Comparison of ENCODE assay signal across 27 cellular contexts in the genomic region with DNA sequence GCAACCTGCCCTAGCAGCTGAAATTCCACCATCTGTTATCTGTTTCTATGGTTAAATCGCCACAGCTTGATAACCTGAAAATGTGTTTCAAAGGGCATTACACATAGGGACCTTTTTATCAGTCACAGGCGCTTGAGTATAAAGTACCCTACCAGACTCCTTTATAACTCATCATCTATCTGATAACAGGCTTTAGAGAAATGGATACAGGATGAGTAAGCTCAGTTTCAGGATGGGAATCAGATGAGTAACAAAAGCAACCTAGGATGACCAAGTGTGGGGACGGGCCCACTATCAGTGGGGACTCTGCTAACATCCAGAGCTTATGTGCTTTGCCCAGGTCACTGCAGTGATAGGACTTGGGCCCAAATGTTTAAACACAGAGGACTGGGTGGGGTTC. TPM values are rescaled to one million over a fixed set of nuclear protein-coding genes. Genes with fewer than 3 reads are reported as not detected.
DNase-seq lines count a peak whose midpoint lies in the region; ATAC-seq and TF ChIP-seq lines count a peak whose summit lies in the region.
"Had no signal": no experiment of that assay in that cellular context is flagged by ENCODE, and none has a peak within 500 bp of the region (broad histone marks: within the 10 kb centered on the region; RNA-seq: fewer than 3 reads in every experiment).

No MANE protein-coding gene starts in this region.

- H3K4me1 Mint-ChIP-seq in activated naive CD8-positive, alpha-beta T cell treated with anti-CD3 and anti-CD28 coated beads, Interleukin-2, amount 50 U/mL, for 24 hours: peaks cover 17% of the 10 kb centered on the region
- peaks cover 17% of the 10 kb centered on the region for H3K4me1 Mint-ChIP-seq in activated naive CD8-positive, alpha-beta T cell treated with anti-CD3 and anti-CD28 coated beads for 36 hours
- no peaks in the 10 kb centered on the region for H3K4me1 Mint-ChIP-seq in chondrocyte (ENCODE audit: low read depth)
- H3K4me1 Mint-ChIP-seq in stimulated activated naive CD8-positive, alpha-beta T cell treated with anti-CD3 and anti-CD28 coated beads, Interleukin-15, amount 100 ng/mL, for 72 hours: peaks cover 36% of the 10 kb centered on the region
- H3K4me1 Mint-ChIP-seq: endodermal cell, neural progenitor cell had no signal

- peaks cover 0 to 4% (median 0%) of the 10 kb centered on the region in 3 donors for H3K9me3 ChIP-seq in gastroesophageal sphincter
- H3K9me3 ChIP-seq: MG63, testis had no signal

- WGBS in gastroesophageal sphincter (ENCODE audit: low coverage in 1 of 2), 2 donors: 84% methylated on average over 3 of the region's 3 CpGs; no CpG with 5 or more reads in 1 of the 2 donors

- H3K4me3 ChIP-seq in gastroesophageal sphincter: no peak overlapping the region
- H3K4me3 ChIP-seq: MG63, neural progenitor cell, skin epidermis, testis had no signal

- no peak for TF ChIP-seq CTCF in chondrocyte (IDR thresholded peaks at IDR 0.05)
- no peak for TF ChIP-seq CTCF in gastroesophageal sphincter (IDR thresholded peaks at IDR 0.05)

- no peak overlapping the region for H3K27ac ChIP-seq in gastroesophageal sphincter
- H3K27ac ChIP-seq: C4-2B, neural progenitor cell, testis had no signal

- no peaks in the 10 kb centered on the region for H3K4me1 ChIP-seq in gastroesophageal sphincter
- H3K4me1 ChIP-seq: neural progenitor cell, testis had no signal

- peak; percentile 59 for ATAC-seq in activated naive CD8-positive, alpha-beta T cell treated with anti-CD3 and anti-CD28 coated beads, Interleukin-2, amount 50 U/mL, for 24 hours
- ATAC-seq in stimulated activated naive CD8-positive, alpha-beta T cell treated with anti-CD3 and anti-CD28 coated beads, Interleukin-15, amount 100 ng/mL, for 72 hours: peak; percentile 56
- ATAC-seq in HG03139 (IDR thresholded peaks at IDR 0.05; ENCODE audit: unreplicated experiment) (no peak), gastroesophageal sphincter (no peak)
- ATAC-seq: left lobe of liver had no signal

- peaks cover 46% of the 10 kb centered on the region for H3K36me3 Mint-ChIP-seq in activated naive CD8-positive, alpha-beta T cell treated with anti-CD3 and anti-CD28 coated beads, Interleukin-2, amount 50 U/mL, for 24 hours (ENCODE audit: low read depth)
- peaks cover 42% of the 10 kb centered on the region for H3K36me3 Mint-ChIP-seq in activated naive CD8-positive, alpha-beta T cell treated with anti-CD3 and anti-CD28 coated beads for 36 hours
- peaks cover 26% of the 10 kb centered on the region for H3K36me3 Mint-ChIP-seq in chondrocyte (ENCODE audit: low read depth)

- H3K9me3 Mint-ChIP-seq in activated naive CD8-positive, alpha-beta T cell treated with anti-CD3 and anti-CD28 coated beads, Interleukin-2, amount 50 U/mL, for 24 hours: no peaks in the 10 kb centered on the region
- H3K9me3 Mint-ChIP-seq in activated naive CD8-positive, alpha-beta T cell treated with anti-CD3 and anti-CD28 coated beads for 36 hours: no peaks in the 10 kb centered on the region
- peaks cover 9% of the 10 kb centered on the region for H3K9me3 Mint-ChIP-seq in chondrocyte (ENCODE audit: low read depth)
- H3K9me3 Mint-ChIP-seq in stimulated activated naive CD8-positive, alpha-beta T cell treated with anti-CD3 and anti-CD28 coated beads, Interleukin-15, amount 100 ng/mL, for 72 hours: no peaks in the 10 kb centered on the region
- H3K9me3 Mint-ChIP-seq: central memory CD8-positive, alpha-beta T cell; dendritic cell treated with granulocyte-macrophage colony-stimulating factor and Interleukin-4, amounts not matched to agents 40 ng/mL and 50 ng/mL, for 4 days; neural progenitor cell; T-helper 2 cell treated with Interferon-gamma antibody and Interleukin-4, amounts not matched to agents 5 μg/mL and 100 μg/mL, for 36 hours had no signal

- no peak for TF ChIP-seq POLR2A in gastroesophageal sphincter (IDR thresholded peaks at IDR 0.05)

- H3K27ac Mint-ChIP-seq in activated naive CD8-positive, alpha-beta T cell treated with anti-CD3 and anti-CD28 coated beads, Interleukin-2, amount 50 U/mL, for 24 hours: no peak overlapping the region
- H3K27ac Mint-ChIP-seq in activated naive CD8-positive, alpha-beta T cell treated with anti-CD3 and anti-CD28 coated beads for 36 hours: no peak overlapping the region
- no peak overlapping the region for H3K27ac Mint-ChIP-seq in chondrocyte (ENCODE audit: unreplicated experiment)
- no peak overlapping the region for H3K27ac Mint-ChIP-seq in stimulated activated naive CD8-positive, alpha-beta T cell treated with anti-CD3 and anti-CD28 coated beads, Interleukin-15, amount 100 ng/mL, for 72 hours
- H3K27ac Mint-ChIP-seq: dendritic cell treated with granulocyte-macrophage colony-stimulating factor and Interleukin-4, amounts not matched to agents 40 ng/mL and 50 ng/mL, for 4 days; endodermal cell had no signal

- peaks cover 0 to 89% of the 10 kb centered on the region in 2 donors for H3K36me3 ChIP-seq in gastroesophageal sphincter
- H3K36me3 ChIP-seq: MG63, neural progenitor cell had no signal

- DNase-seq in activated naive CD8-positive, alpha-beta T cell treated with anti-CD3 and anti-CD28 coated beads, Interleukin-2, amount 50 U/mL, for 24 hours: no peak
- DNase-seq in activated naive CD8-positive, alpha-beta T cell treated with anti-CD3 and anti-CD28 coated beads for 36 hours: no peak
- DNase-seq in HT1080 (ENCODE audit: low read depth) (peak; percentile 23), chondrocyte (ENCODE audit: low spot score) (peak; percentile 18), SW 1271 (lab: John Stamatoyannopoulos, UW) (no peak)
- DNase-seq in stimulated activated naive CD8-positive, alpha-beta T cell treated with anti-CD3 and anti-CD28 coated beads, Interleukin-15, amount 100 ng/mL, for 72 hours: no peak
- DNase-seq: activated CD4-positive, alpha-beta T cell treated with anti-CD3 and anti-CD28 coated beads, Interleukin-2, amount 10 ng/mL, durations not matched to agents 24 days and 14 days; DND-41; endodermal cell; KG1; mesendoderm; MG63; NCI-H1105; NCI-H1930; NCI-H69; Right ventricle myocardium superior; stimulated activated naive CD4-positive, alpha-beta T cell treated with Interleukin-2 at 50 U/mL for 16 hours; testis had no signal

- H3K27me3 ChIP-seq in gastroesophageal sphincter: no peaks in the 10 kb centered on the region
- H3K27me3 ChIP-seq: MG63, neural progenitor cell, testis had no signal

- no peak for TF ChIP-seq EP300 in gastroesophageal sphincter (IDR thresholded peaks at IDR 0.05)

- H3K4me3 Mint-ChIP-seq in activated naive CD8-positive, alpha-beta T cell treated with anti-CD3 and anti-CD28 coated beads, Interleukin-2, amount 50 U/mL, for 24 hours: no peak overlapping the region
- H3K4me3 Mint-ChIP-seq in activated naive CD8-positive, alpha-beta T cell treated with anti-CD3 and anti-CD28 coated beads for 36 hours: no peak overlapping the region
- H3K4me3 Mint-ChIP-seq in chondrocyte (ENCODE audit: unreplicated experiment): no peak overlapping the region
- H3K4me3 Mint-ChIP-seq in stimulated activated naive CD8-positive, alpha-beta T cell treated with anti-CD3 and anti-CD28 coated beads, Interleukin-15, amount 100 ng/mL, for 72 hours: no peak overlapping the region
- H3K4me3 Mint-ChIP-seq: activated CD4-positive, alpha-beta T cell treated with anti-CD3 and anti-CD28 coated beads, Interleukin-2, amount 10 ng/mL, durations not matched to agents 24 days and 14 days; central memory CD8-positive, alpha-beta T cell; dendritic cell treated with granulocyte-macrophage colony-stimulating factor and Interleukin-4, amounts not matched to agents 40 ng/mL and 50 ng/mL, for 4 days; endodermal cell; neural progenitor cell; T-helper 2 cell treated with Interferon-gamma antibody and Interleukin-4, amounts not matched to agents 5 μg/mL and 100 μg/mL, for 36 hours had no signal

- no peaks in the 10 kb centered on the region for H3K27me3 Mint-ChIP-seq in activated naive CD8-positive, alpha-beta T cell treated with anti-CD3 and anti-CD28 coated beads, Interleukin-2, amount 50 U/mL, for 24 hours
- no peaks in the 10 kb centered on the region for H3K27me3 Mint-ChIP-seq in activated naive CD8-positive, alpha-beta T cell treated with anti-CD3 and anti-CD28 coated beads for 36 hours
- H3K27me3 Mint-ChIP-seq in chondrocyte (ENCODE audit: low read depth): no peaks in the 10 kb centered on the region
- no peaks in the 10 kb centered on the region for H3K27me3 Mint-ChIP-seq in stimulated activated naive CD8-positive, alpha-beta T cell treated with anti-CD3 and anti-CD28 coated beads, Interleukin-15, amount 100 ng/mL, for 72 hours
- H3K27me3 Mint-ChIP-seq: activated CD4-positive, alpha-beta T cell treated with anti-CD3 and anti-CD28 coated beads, Interleukin-2, amount 10 ng/mL, durations not matched to agents 24 days and 14 days; central memory CD8-positive, alpha-beta T cell; dendritic cell treated with granulocyte-macrophage colony-stimulating factor and Interleukin-4, amounts not matched to agents 40 ng/mL and 50 ng/mL, for 4 days had no signal

RNA-seq across cellular contexts. Expression of gene RASSF2, which starts 26.1 kb away (rescaled TPM):
- total RNA-seq in activated naive CD8-positive, alpha-beta T cell treated with anti-CD3 and anti-CD28 coated beads for 36 hours: 10 to 100 TPM; 47.3 to 48.2 TPM
- total RNA-seq in HT1080 (2014; rRNA removed; shearing (Covaris generic)): 0.40 and 0.85 TPM in 2 replicates
- 0.23 and 0.41 TPM in 2 replicates for polyA plus RNA-seq in HT1080 (2015; cell fraction: cytosol; rRNA removed)
- polyA plus RNA-seq in HT1080 (2015; cell fraction: nucleus; rRNA removed): 0.42 and 0.45 TPM in 2 replicates
- total RNA-seq in chondrocyte (2.1 to 21.3 TPM (median 20.3 TPM) in 3 replicates), gastroesophageal sphincter (10 to 100 TPM; 28.3 to 99.0 (median 69.1) TPM)

Comparison
In these comparisons a context has a peak if more than half of its experiments do, and no peak if none do; other contexts are left out.
1. ATAC-seq: peak in activated naive CD8-positive, alpha-beta T cell treated with anti-CD3 and anti-CD28 coated beads, Interleukin-2, amount 50 U/mL, for 24 hours (single experiment) and stimulated activated naive CD8-positive, alpha-beta T cell treated with anti-CD3 and anti-CD28 coated beads, Interleukin-15, amount 100 ng/mL, for 72 hours (single experiment); none in HG03139 (single experiment) and gastroesophageal sphincter (single experiment).
2. DNase-seq: peak in HT1080 (single experiment) and chondrocyte (single experiment); none in activated naive CD8-positive, alpha-beta T cell treated with anti-CD3 and anti-CD28 coated beads, Interleukin-2, amount 50 U/mL, for 24 hours (single experiment), activated naive CD8-positive, alpha-beta T cell treated with anti-CD3 and anti-CD28 coated beads for 36 hours (single experiment), stimulated activated naive CD8-positive, alpha-beta T cell treated with anti-CD3 and anti-CD28 coated beads, Interleukin-15, amount 100 ng/mL, for 72 hours (0 of 2) and SW 1271 (0 of 2).